14 cellular contexts compared by ENCODE assay signal in genomic region chr10:3126249-3126648, GRCh38. TPM values are rescaled to one million over a fixed set of nuclear protein-coding genes. Genes with fewer than 3 reads are reported as not detected.
DNase-seq lines count a peak whose midpoint lies in the region; ATAC-seq and TF ChIP-seq lines count a peak whose summit lies in the region.
"Had no signal": no experiment of that assay in that cellular context is flagged by ENCODE, and none has a peak within 500 bp of the region (broad histone marks: within the 10 kb centered on the region; RNA-seq: fewer than 3 reads in every experiment).

No MANE protein-coding gene starts in this region.

- no peaks in the 10 kb centered on the region for H3K9me3 Mint-ChIP-seq in mesothelial cell of epicardium
- H3K9me3 Mint-ChIP-seq in immature natural killer cell: no peaks in the 10 kb centered on the region

- H3K36me3 Mint-ChIP-seq in mesothelial cell of epicardium: peaks cover 25% of the 10 kb centered on the region
- H3K36me3 Mint-ChIP-seq in immature natural killer cell: peaks cover 3 to 18% (median 4%) of the 10 kb centered on the region in 3 donors

- TF ChIP-seq CTCF in left ventricle myocardium inferior (IDR thresholded peaks at IDR 0.05; ENCODE audit: borderline replicate concordance) (no peak), mesothelial cell of epicardium (IDR thresholded peaks at IDR 0.05; ENCODE audit: unreplicated experiment) (no peak)

- H3K9ac ChIP-seq in SK-N-MC (ENCODE audit: insufficient read length): no peak overlapping the region

- H3K4me3 ChIP-seq in left ventricle myocardium inferior (peak overlapping the region; percentile 6), SK-N-MC (peak overlapping the region; percentile 22; the same call in 1 of the 2 replicates)

- intact Hi-C loops in left ventricle myocardium inferior (cut with micrococcal nuclease) (no loop called here), left cardiac atrium (cut with DNase I) (no loop called here)

- peaks cover 47% of the 10 kb centered on the region for H3K4me1 ChIP-seq in left ventricle myocardium inferior

- H3K27me3 Mint-ChIP-seq in mesothelial cell of epicardium (ENCODE audit: low read depth) (no peaks in the 10 kb centered on the region), immature natural killer cell (ENCODE audit: low read depth in 3 of 3) (peaks cover 1 to 6% (median 2%) of the 10 kb centered on the region in 3 donors)
- H3K27me3 Mint-ChIP-seq: T-cell had no signal

- H3K4me1 Mint-ChIP-seq in mesothelial cell of epicardium (peaks cover 10% of the 10 kb centered on the region), immature natural killer cell (no peaks in the 10 kb centered on the region)
- H3K4me1 Mint-ChIP-seq: T-cell had no signal

- no peaks in the 10 kb centered on the region for H3K27me3 ChIP-seq in left ventricle myocardium inferior (ENCODE audit: low read depth)
- H3K27me3 ChIP-seq: neutrophil had no signal

- peak overlapping the region; percentile 66 for H3K27ac ChIP-seq in left ventricle myocardium inferior (replicated peaks)
- H3K27ac ChIP-seq in SK-N-MC: peak overlapping the region; percentile 50; the same call in 1 of the 2 replicates
- H3K27ac ChIP-seq: neutrophil had no signal

- H3K9me3 ChIP-seq in left ventricle myocardium inferior (replicated peaks) (no peaks in the 10 kb centered on the region), SK-N-MC (ENCODE audit: low read depth, low read length) (no peaks in the 10 kb centered on the region)
- H3K9me3 ChIP-seq: neutrophil had no signal

- H3K36me3 ChIP-seq in left ventricle myocardium inferior (peaks cover 50% of the 10 kb centered on the region), SK-N-MC (ENCODE audit: insufficient read depth, low read length) (peaks cover 25% of the 10 kb centered on the region; the same call in 1 of the 2 replicates)
- H3K36me3 ChIP-seq: neutrophil had no signal

- H3K27ac Mint-ChIP-seq in mesothelial cell of epicardium: peak overlapping the region; percentile 4
- no peak overlapping the region for H3K27ac Mint-ChIP-seq in immature natural killer cell

- no peak overlapping the region for H3K4me3 Mint-ChIP-seq in mesothelial cell of epicardium
- no peak overlapping the region for H3K4me3 Mint-ChIP-seq in immature natural killer cell
- H3K4me3 Mint-ChIP-seq: T-cell had no signal

- no peak for ATAC-seq in left cardiac atrium
- ATAC-seq: T-cell had no signal

- DNase-seq in left ventricle myocardium inferior (no peak), left cardiac atrium (no peak), SK-N-MC (ENCODE audit: low read depth, low spot score) (no peak), mesothelial cell of epicardium (ENCODE audit: low spot score in 2 of 2, unreplicated experiment in 2 of 2) (no peak), superior temporal gyrus (ENCODE audit: extremely low spot score) (no peak), foreskin melanocyte (no peak), immature natural killer cell (no peak)
- DNase-seq: activated CD4-positive, alpha-beta T cell treated with anti-CD3 and anti-CD28 coated beads, Interleukin-2, amount 50 U/mL, for 4 hours; activated naive CD4-positive, alpha-beta T cell treated with anti-CD3 and anti-CD28 coated beads, Interleukin-2, amount 50 U/mL, for 16 hours; cortex of kidney; NCI-H446; stimulated activated CD4-positive, alpha-beta T cell treated with anti-CD3 and anti-CD28 coated beads, Interleukin-15, amount 100 ng/mL, for 24 hours; T-cell had no signal

RNA-seq across cellular contexts. Expression of gene PITRM1, which starts 46.3 kb away (rescaled TPM):
- total RNA-seq in left ventricle myocardium inferior (91.4 TPM), left cardiac atrium (10 to 100 TPM; 59.1 to 71.6 TPM), mesothelial cell of epicardium (68.8 to 75.5 TPM (median 72.4 TPM) in 3 replicates)
- polyA plus RNA-seq in immature natural killer cell: 10 to 100 TPM; 25.4 to 52.5 (median 35.2) TPM

RNA-seq across cellular contexts. Expression of gene PFKP, which starts 58.9 kb away (rescaled TPM):
- total RNA-seq in left ventricle myocardium inferior: 206 TPM
- 100 to 1,000 TPM in 1 of 2 donors, 10 to 100 TPM in 1; 81.1 to 129 TPM for total RNA-seq in left cardiac atrium
- total RNA-seq in mesothelial cell of epicardium: 34.2 to 35.3 TPM (median 34.9 TPM) in 3 replicates
- 10 to 100 TPM; 18.2 to 47.3 (median 30.0) TPM for polyA plus RNA-seq in immature natural killer cell
